8 cellular contexts compared by ENCODE assay signal in the genomic region with DNA sequence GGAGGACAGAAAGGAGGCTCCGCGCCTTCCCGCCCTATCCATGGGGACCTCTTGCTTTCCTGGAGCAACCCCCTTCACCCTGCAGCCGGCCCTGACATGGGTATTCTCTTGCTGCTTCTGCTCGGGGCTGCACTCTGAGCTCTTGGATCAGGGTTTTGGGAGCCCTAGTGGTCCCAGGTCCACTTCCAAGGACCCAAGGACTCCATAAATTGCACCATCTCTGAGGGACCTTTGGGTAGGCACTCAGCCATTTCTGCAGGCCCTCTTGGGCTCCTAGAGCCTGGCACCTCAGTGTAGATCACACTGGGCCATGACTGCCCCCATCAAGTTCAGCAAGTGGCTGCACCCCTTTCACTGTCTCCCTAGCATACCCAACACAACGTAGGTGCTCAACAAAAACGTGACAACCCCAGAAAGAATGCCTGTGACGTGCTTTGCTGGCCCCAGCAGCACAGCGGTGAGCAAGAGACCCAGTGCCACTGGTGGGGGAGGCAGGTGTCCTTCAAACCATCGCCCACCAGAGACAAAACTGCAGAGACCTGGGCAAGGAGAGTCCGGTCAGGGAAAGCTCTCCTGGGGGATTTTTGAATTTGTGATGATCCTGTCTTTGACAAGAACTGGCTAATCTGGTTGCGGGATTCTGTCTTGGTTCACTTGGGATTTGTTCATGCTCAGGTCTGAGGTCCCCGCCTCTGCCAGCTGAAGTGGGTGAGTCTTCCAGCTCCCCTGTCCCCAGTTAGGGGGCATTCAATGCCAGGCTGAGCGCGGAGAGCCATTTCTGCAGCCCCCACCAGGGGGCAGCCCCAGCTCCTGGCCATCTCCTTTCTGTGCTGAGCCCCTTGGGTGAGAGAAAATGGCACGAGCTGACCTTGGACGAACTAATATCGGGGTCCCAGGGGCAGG. TPM values are rescaled to one million over a fixed set of nuclear protein-coding genes. Genes with fewer than 3 reads are reported as not detected.
A peak's percentile ranks its signal among the peaks of the same experiment; 100 is the strongest.
DNase-seq lines count a peak whose midpoint lies in the region; ATAC-seq and TF ChIP-seq lines count a peak whose summit lies in the region.

No MANE protein-coding gene starts in this region.

- H3K36me3 ChIP-seq in gastrocnemius medialis, result no peaks in the 10 kb centered on the region

- H3K9me3 Mint-ChIP-seq in activated T-helper 2 cell treated with anti-CD3 and anti-CD28 coated beads, Interferon-gamma antibody, Interleukin-2, Interleukin-4, amounts not matched to agents 10 μg/mL and 5 μg/mL and 100 μg/mL, durations not matched to agents 14 hours and 24 hours and 36 hours, result no peaks in the 10 kb centered on the region

- no peak for ATAC-seq in gastrocnemius medialis

- H3K27ac Mint-ChIP-seq in activated T-helper 2 cell treated with anti-CD3 and anti-CD28 coated beads, Interferon-gamma antibody, Interleukin-2, Interleukin-4, amounts not matched to agents 10 μg/mL and 5 μg/mL and 100 μg/mL, durations not matched to agents 14 hours and 24 hours and 36 hours, result no peak overlapping the region

- H3K4me1 ChIP-seq in gastrocnemius medialis, result peaks cover 0 to 5% of the 10 kb centered on the region in 2 donors

- H3K27me3 Mint-ChIP-seq in activated T-helper 2 cell treated with anti-CD3 and anti-CD28 coated beads, Interferon-gamma antibody, Interleukin-2, Interleukin-4, amounts not matched to agents 10 μg/mL and 5 μg/mL and 100 μg/mL, durations not matched to agents 14 hours and 24 hours and 36 hours (ENCODE audit: low read depth), result peaks cover 48% of the 10 kb centered on the region

- TF ChIP-seq CTCF in gastrocnemius medialis (IDR thresholded peaks at IDR 0.05 in 4 of 5, conservative IDR thresholded peaks at IDR 0.05 in 1 of 5), result peak; percentile 8 to 47 (median 41)

- intact Hi-C loops in gastrocnemius medialis (cut with DNase I; ENCODE audit: low total_unique reads), result no loop called here
- intact Hi-C loops in activated T-helper 2 cell treated with anti-CD3 and anti-CD28 coated beads, Interferon-gamma antibody, Interleukin-2, Interleukin-4, amounts not matched to agents 10 μg/mL and 5 μg/mL and 100 μg/mL, durations not matched to agents 14 hours and 24 hours and 36 hours (cut with micrococcal nuclease), result loop anchor here (5.0 kb wide), 1 partner anchor 138 kb away; no protein-coding TSS in a partner anchor

- H3K36me3 Mint-ChIP-seq in activated T-helper 2 cell treated with anti-CD3 and anti-CD28 coated beads, Interferon-gamma antibody, Interleukin-2, Interleukin-4, amounts not matched to agents 10 μg/mL and 5 μg/mL and 100 μg/mL, durations not matched to agents 14 hours and 24 hours and 36 hours (ENCODE audit: low read depth), result no peaks in the 10 kb centered on the region

- H3K27ac ChIP-seq in gastrocnemius medialis, result no peak overlapping the region

- TF ChIP-seq POLR2A in gastrocnemius medialis (IDR thresholded peaks at IDR 0.05), result no peak

- H3K4me3 ChIP-seq in gastrocnemius medialis, result no peak overlapping the region

- H3K4me3 Mint-ChIP-seq in activated T-helper 2 cell treated with anti-CD3 and anti-CD28 coated beads, Interferon-gamma antibody, Interleukin-2, Interleukin-4, amounts not matched to agents 10 μg/mL and 5 μg/mL and 100 μg/mL, durations not matched to agents 14 hours and 24 hours and 36 hours (ENCODE audit: low read depth), result no peak overlapping the region

- peak; percentile 36 to 73 for DNase-seq in NCI-H524 (lab: John Stamatoyannopoulos, UW)
- DNase-seq in NCI-H524 treated with DMSO at 0.1 percent for 48 hours (lab: John Stamatoyannopoulos, UW), result no peak
- peak; percentile 30 to 74 for DNase-seq in NCI-H526 (lab: John Stamatoyannopoulos, UW)
- peak; percentile 20 for DNase-seq in activated effector memory CD4-positive, alpha-beta T cell treated with Interleukin-2 at 50 U/mL for 16 hours
- DNase-seq in glomerular visceral epithelial cell (ENCODE audit: extremely low spot score), result peak; percentile 26
- DNase-seq in gastrocnemius medialis, result no peak
- no peak for DNase-seq in activated T-helper 2 cell treated with anti-CD3 and anti-CD28 coated beads, Interferon-gamma antibody, Interleukin-2, Interleukin-4, amounts not matched to agents 10 μg/mL and 5 μg/mL and 100 μg/mL, durations not matched to agents 14 hours and 24 hours and 36 hours (ENCODE audit: low spot score)
- no peak for DNase-seq in NK-92 (lab: John Stamatoyannopoulos, UW; ENCODE audit: unreplicated experiment)

- H3K9me3 ChIP-seq in gastrocnemius medialis, result no peaks in the 10 kb centered on the region

- in situ Hi-C loops in gastrocnemius medialis (cut with MboI; ENCODE audit: low sequenced_read_pairs in 4 of 4), result no loop called here

- H3K4me1 Mint-ChIP-seq in activated T-helper 2 cell treated with anti-CD3 and anti-CD28 coated beads, Interferon-gamma antibody, Interleukin-2, Interleukin-4, amounts not matched to agents 10 μg/mL and 5 μg/mL and 100 μg/mL, durations not matched to agents 14 hours and 24 hours and 36 hours (ENCODE audit: low read depth), result no peaks in the 10 kb centered on the region

- H3K27me3 ChIP-seq in gastrocnemius medialis, result peaks cover 37 to 46% (median 43%) of the 10 kb centered on the region in 3 donors

RNA-seq across cellular contexts. Expression of a gene that starts 2.5 kb away (rescaled TPM):
- total RNA-seq in gastrocnemius medialis, result under 1 TPM in 3 of 4 donors, not detected in 1; 0.09 to 0.22 (median 0.16) TPM
- total RNA-seq in activated T-helper 2 cell treated with anti-CD3 and anti-CD28 coated beads, Interferon-gamma antibody, Interleukin-2, Interleukin-4, amounts not matched to agents 10 μg/mL and 5 μg/mL and 100 μg/mL, durations not matched to agents 14 hours and 24 hours and 36 hours, result 20.8 and 26.2 TPM in 2 replicates

Comparison
In these comparisons a context has a peak if more than half of its experiments do, and no peak if none do; other contexts are left out.
1. DNase-seq: peak in NCI-H524 (2 of 2), NCI-H526 (2 of 2), activated effector memory CD4-positive, alpha-beta T cell treated with Interleukin-2 at 50 U/mL for 16 hours (single experiment) and glomerular visceral epithelial cell (single experiment); none in NCI-H524 treated with DMSO at 0.1 percent for 48 hours (single experiment), gastrocnemius medialis (0 of 2), activated T-helper 2 cell treated with anti-CD3 and anti-CD28 coated beads, Interferon-gamma antibody, Interleukin-2, Interleukin-4, amounts not matched to agents 10 μg/mL and 5 μg/mL and 100 μg/mL, durations not matched to agents 14 hours and 24 hours and 36 hours (single experiment) and NK-92 (single experiment).
2. RNA of a gene that starts 2.5 kb away (total RNA-seq): 20.8 to 26.2 TPM in activated T-helper 2 cell treated with anti-CD3 and anti-CD28 coated beads, Interferon-gamma antibody, Interleukin-2, Interleukin-4, amounts not matched to agents 10 μg/mL and 5 μg/mL and 100 μg/mL, durations not matched to agents 14 hours and 24 hours and 36 hours; 0.09 to 0.22 TPM in gastrocnemius medialis; every median in the first group is over 10 times any median in the second.